In genomic region chr20:57449398-57450354, GRCh38 we compare ENCODE assay signal across 1 cellular context.
TF ChIP-seq lines count a peak whose summit lies in the region.

No MANE protein-coding gene starts in this region.

TF ChIP-seq in GM12891, 5 proteins besides CTCF, POLR2A, EP300 and RAD21 (continued from another document):
- TF ChIP-seq PAX5 (IDR thresholded peaks at IDR 0.05; ENCODE audit: insufficient read depth, low read length, severe bottlenecking), result no peak
TF ChIP-seq in GM12891: peak in this region for 0.
